ENCODE assay signal across 2 cellular contexts in the genomic region with DNA sequence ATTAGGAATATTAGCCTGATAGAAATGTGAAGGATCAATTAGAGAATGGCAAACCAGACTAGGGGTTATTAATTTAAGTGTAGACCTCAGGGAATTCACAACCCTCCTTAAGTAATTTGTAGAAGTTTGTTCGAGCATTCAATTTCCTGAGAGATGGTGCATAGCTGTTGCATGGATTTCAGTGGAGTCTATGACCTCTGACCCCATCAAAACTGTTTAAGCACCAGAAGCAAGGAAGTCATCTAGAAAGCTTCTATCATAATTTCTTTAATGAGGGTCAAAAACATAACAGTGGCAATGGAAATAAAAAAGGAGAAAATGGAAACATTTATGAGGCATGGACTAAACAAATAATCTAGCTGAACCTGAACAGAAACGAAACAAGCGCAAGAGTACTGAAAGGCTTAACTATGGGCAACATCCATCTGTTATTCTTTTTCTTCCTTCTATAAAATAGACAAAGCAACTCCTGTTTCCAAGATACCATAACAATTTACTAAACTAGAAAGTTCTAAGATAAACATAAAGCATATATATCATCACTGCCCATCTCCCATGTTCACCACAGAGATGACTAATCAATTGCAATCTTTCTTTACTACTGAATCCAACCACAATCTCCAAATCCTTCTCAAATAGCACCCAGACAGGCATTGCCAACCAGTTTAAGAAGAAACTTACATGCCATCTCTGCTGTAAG.
TF ChIP-seq lines count a peak whose summit lies in the region.

No MANE protein-coding gene starts in this region.

TF ChIP-seq in IMR-90, 13 proteins besides CTCF, POLR2A, EP300 and RAD21:
- TF ChIP-seq CEBPB (IDR thresholded peaks at IDR 0.05; ENCODE audit: low read depth, low read length): no peak
TF ChIP-seq in IMR-90: peak in this region for 0.

TF ChIP-seq in HepG2, 621 proteins besides CTCF, POLR2A, EP300 and RAD21:
- TF ChIP-seq, protein P1, sequence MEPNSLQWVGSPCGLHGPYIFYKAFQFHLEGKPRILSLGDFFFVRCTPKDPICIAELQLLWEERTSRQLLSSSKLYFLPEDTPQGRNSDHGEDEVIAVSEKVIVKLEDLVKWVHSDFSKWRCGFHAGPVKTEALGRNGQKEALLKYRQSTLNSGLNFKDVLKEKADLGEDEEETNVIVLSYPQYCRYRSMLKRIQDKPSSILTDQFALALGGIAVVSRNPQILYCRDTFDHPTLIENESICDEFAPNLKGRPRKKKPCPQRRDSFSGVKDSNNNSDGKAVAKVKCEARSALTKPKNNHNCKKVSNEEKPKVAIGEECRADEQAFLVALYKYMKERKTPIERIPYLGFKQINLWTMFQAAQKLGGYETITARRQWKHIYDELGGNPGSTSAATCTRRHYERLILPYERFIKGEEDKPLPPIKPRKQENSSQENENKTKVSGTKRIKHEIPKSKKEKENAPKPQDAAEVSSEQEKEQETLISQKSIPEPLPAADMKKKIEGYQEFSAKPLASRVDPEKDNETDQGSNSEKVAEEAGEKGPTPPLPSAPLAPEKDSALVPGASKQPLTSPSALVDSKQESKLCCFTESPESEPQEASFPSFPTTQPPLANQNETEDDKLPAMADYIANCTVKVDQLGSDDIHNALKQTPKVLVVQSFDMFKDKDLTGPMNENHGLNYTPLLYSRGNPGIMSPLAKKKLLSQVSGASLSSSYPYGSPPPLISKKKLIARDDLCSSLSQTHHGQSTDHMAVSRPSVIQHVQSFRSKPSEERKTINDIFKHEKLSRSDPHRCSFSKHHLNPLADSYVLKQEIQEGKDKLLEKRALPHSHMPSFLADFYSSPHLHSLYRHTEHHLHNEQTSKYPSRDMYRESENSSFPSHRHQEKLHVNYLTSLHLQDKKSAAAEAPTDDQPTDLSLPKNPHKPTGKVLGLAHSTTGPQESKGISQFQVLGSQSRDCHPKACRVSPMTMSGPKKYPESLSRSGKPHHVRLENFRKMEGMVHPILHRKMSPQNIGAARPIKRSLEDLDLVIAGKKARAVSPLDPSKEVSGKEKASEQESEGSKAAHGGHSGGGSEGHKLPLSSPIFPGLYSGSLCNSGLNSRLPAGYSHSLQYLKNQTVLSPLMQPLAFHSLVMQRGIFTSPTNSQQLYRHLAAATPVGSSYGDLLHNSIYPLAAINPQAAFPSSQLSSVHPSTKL (CRISPR knock-in tag; IDR thresholded peaks at IDR 0.05): no peak
- TF ChIP-seq ZNF614 (CRISPR knock-in tag; IDR thresholded peaks at IDR 0.05; ENCODE audit: borderline replicate concordance): no peak
- no peak for TF ChIP-seq SP140L (CRISPR knock-in tag; IDR thresholded peaks at IDR 0.05; ENCODE audit: borderline replicate concordance)
- no peak for TF ChIP-seq ZBTB1 (CRISPR knock-in tag; IDR thresholded peaks at IDR 0.05; ENCODE audit: borderline replicate concordance)
- TF ChIP-seq, protein P2, sequence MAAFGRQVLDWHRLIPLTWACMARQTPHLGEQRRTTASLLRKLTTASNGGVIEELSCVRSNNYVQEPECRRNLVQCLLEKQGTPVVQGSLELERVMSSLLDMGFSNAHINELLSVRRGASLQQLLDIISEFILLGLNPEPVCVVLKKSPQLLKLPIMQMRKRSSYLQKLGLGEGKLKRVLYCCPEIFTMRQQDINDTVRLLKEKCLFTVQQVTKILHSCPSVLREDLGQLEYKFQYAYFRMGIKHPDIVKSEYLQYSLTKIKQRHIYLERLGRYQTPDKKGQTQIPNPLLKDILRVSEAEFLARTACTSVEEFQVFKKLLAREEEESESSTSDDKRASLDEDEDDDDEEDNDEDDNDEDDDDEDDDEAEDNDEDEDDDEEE (CRISPR knock-in tag; IDR thresholded peaks at IDR 0.05): no peak
